Comparison of ENCODE assay signal across 33 cellular contexts in genomic region chr5:129223178-129223577, GRCh38.
"Had no signal": no experiment of that assay in that cellular context is flagged by ENCODE, and none has a peak within 500 bp of the region (broad histone marks: within the 10 kb centered on the region; RNA-seq: fewer than 3 reads in every experiment).

No MANE protein-coding gene starts in this region.

- H3K36me3 ChIP-seq: MG63 had no signal

- H3K4me3 ChIP-seq: MG63 had no signal

- H3K4me2 ChIP-seq: KMS-11 had no signal

- H3K9ac ChIP-seq: KMS-11 had no signal

- H3K27ac ChIP-seq: KMS-11 had no signal

- H3K9me3 ChIP-seq: MG63 had no signal

- H3K27me3 ChIP-seq: MG63 had no signal

- DNase-seq: Kasumi-1, MG63, MM.1S, MV-4-11, NCI-H1048, NCI-H1092, NCI-H1092 treated with DMSO at 0.1 percent for 48 hours, NCI-H1105, NCI-H1105 treated with DMSO at 0.1 percent for 48 hours, NCI-H1417, NCI-H1417 treated with DMSO at 0.1 percent for 48 hours, NCI-H1436, NCI-H1436 treated with DMSO at 0.1 percent for 48 hours, NCI-H146, NCI-H1694, NCI-H1694 treated with DMSO at 0.1 percent for 48 hours, NCI-H187, NCI-H187 treated with DMSO at 0.1 percent for 48 hours, NCI-H1930, NCI-H2029, NCI-H2029 treated with DMSO at 0.1 percent for 48 hours, NCI-H2081, NCI-H2081 treated with DMSO at 0.1 percent for 48 hours, NCI-H2107, NCI-H2171, NCI-H2171 treated with DMSO at 0.1 percent for 48 hours, NCI-H2227 treated with DMSO at 0.1 percent for 48 hours, NCI-H226, NCI-H345, NCI-H446, NCI-H446 treated with DMSO at 0.1 percent for 48 hours, NCI-H510A had no signal
